In genomic region chr5:116970318-116970717, GRCh38 we compare ENCODE assay signal across 1 cellular context.
TF ChIP-seq lines count a peak whose summit lies in the region.

No MANE protein-coding gene starts in this region.

TF ChIP-seq in K562, 482 proteins besides CTCF, POLR2A, EP300 and RAD21 (continued from another document):
- TF ChIP-seq CHD7 (IDR thresholded peaks at IDR 0.05; ENCODE audit: low read depth, low read length) (no peak), FOXA3 (CRISPR knock-in tag; conservative IDR thresholded peaks at IDR 0.05 in 1 of 2, IDR thresholded peaks at IDR 0.05 in 1 of 2) (no peak), GABPB2 (CRISPR knock-in tag; conservative IDR thresholded peaks at IDR 0.05) (no peak), TSC22D4 (tag; IDR thresholded peaks at IDR 0.05) (no peak), IRF2 (CRISPR knock-in tag; IDR thresholded peaks at IDR 0.05) (no peak), NFIX (CRISPR knock-in tag; IDR thresholded peaks at IDR 0.05; ENCODE audit: low read depth) (0 out of 2 replicates have a peak, but pooled peaks have one; percentile 9), NFIC (IDR thresholded peaks at IDR 0.05) (peak; percentile 47)
- TF ChIP-seq, protein P1, sequence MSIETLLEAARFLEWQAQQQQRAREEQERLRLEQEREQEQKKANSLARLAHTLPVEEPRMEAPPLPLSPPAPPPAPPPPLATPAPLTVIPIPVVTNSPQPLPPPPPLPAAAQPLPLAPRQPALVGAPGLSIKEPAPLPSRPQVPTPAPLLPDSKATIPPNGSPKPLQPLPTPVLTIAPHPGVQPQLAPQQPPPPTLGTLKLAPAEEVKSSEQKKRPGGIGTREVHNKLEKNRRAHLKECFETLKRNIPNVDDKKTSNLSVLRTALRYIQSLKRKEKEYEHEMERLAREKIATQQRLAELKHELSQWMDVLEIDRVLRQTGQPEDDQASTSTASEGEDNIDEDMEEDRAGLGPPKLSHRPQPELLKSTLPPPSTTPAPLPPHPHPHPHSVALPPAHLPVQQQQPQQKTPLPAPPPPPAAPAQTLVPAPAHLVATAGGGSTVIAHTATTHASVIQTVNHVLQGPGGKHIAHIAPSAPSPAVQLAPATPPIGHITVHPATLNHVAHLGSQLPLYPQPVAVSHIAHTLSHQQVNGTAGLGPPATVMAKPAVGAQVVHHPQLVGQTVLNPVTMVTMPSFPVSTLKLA (conservative IDR thresholded peaks at IDR 0.05), result no peak
- TF ChIP-seq, protein P2, sequence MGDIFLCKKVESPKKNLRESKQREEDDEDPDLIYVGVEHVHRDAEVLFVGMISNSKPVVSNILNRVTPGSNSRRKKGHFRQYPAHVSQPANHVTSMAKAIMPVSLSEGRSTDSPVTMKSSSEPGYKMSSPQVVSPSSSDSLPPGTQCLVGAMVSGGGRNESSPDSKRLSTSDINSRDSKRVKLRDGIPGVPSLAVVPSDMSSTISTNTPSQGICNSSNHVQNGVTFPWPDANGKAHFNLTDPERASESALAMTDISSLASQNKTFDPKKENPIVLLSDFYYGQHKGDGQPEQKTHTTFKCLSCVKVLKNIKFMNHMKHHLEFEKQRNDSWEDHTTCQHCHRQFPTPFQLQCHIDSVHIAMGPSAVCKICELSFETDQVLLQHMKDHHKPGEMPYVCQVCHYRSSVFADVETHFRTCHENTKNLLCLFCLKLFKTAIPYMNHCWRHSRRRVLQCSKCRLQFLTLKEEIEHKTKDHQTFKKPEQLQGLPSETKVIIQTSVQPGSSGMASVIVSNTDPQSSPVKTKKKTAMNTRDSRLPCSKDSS (IDR thresholded peaks at IDR 0.05; ENCODE audit: low read depth, partially characterized antibody), result no peak
- TF ChIP-seq, protein P3, sequence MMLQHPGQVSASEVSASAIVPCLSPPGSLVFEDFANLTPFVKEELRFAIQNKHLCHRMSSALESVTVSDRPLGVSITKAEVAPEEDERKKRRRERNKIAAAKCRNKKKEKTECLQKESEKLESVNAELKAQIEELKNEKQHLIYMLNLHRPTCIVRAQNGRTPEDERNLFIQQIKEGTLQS (IDR thresholded peaks at IDR 0.05), result no peak
- TF ChIP-seq, protein P3 (CRISPR knock-in tag; conservative IDR thresholded peaks at IDR 0.05), result no peak
